In genomic region chr22:36258750-36259619, GRCh38 we compare ENCODE assay signal across 8 cellular contexts. TPM values are rescaled to one million over a fixed set of nuclear protein-coding genes. Genes with fewer than 3 reads are reported as not detected.
DNase-seq lines count a peak whose midpoint lies in the region; ATAC-seq and TF ChIP-seq lines count a peak whose summit lies in the region.

No MANE protein-coding gene starts in this region.

- 23% methylated on average over 12 of the region's 16 CpGs for WGBS in HUES64
- 31 to 34% methylated on average over 16 of the region's 16 CpGs for WGBS in lung, 2 donors

- no peak overlapping the region for H3K4me3 Mint-ChIP-seq in Caco-2 (ENCODE audit: unreplicated experiment)

- no peak overlapping the region for H3K4me3 ChIP-seq in A673 (ENCODE audit: low read depth, low read length, poor library complexity, severe bottlenecking)
- peak overlapping the region; percentile 29; the same call in 1 of the 2 replicates for H3K4me3 ChIP-seq in HUES64 (ENCODE audit: low read length)
- no peak overlapping the region for H3K4me3 ChIP-seq in lung
- no peak overlapping the region for H3K4me3 ChIP-seq in upper lobe of right lung
- H3K4me3 ChIP-seq in PC-9, result no peak overlapping the region
- no peak overlapping the region for H3K4me3 ChIP-seq in Caco-2 (ENCODE audit: low read depth, low read length)

- ATAC-seq in lung (ENCODE audit: insufficient read depth, low FRiP score) (peak; percentile 20), upper lobe of right lung (peak; percentile 81), GM21619 (IDR thresholded peaks at IDR 0.05; ENCODE audit: unreplicated experiment) (no peak)

- H3K9me3 ChIP-seq in A673 (ENCODE audit: low read depth, low read length, poor library complexity, severe bottlenecking) (no peaks in the 10 kb centered on the region), HUES64 (ENCODE audit: insufficient read depth, low read depth, low read length) (no peaks in the 10 kb centered on the region), lung (ENCODE audit: control insufficient read depth in 2 of 2, insufficient read depth in 1 of 2, low read length in 1 of 2) (no peaks in the 10 kb centered on the region), upper lobe of right lung (no peaks in the 10 kb centered on the region), PC-9 (ENCODE audit: insufficient read depth, low read depth) (no peaks in the 10 kb centered on the region), Caco-2 (no peaks in the 10 kb centered on the region)

- CTCF ChIA-PET in A673 (lab: Charles Lee), result interaction anchor here (0.6 kb wide), 1 partner anchor 245 kb away, joined by 3 read pairs; no protein-coding TSS in a partner anchor
- CTCF ChIA-PET in PC-9 (lab: Charles Lee), result no interaction called here
- CTCF ChIA-PET in Caco-2 (lab: Charles Lee), result no interaction called here

- H3K27me3 Mint-ChIP-seq in Caco-2 (ENCODE audit: insufficient read depth, unreplicated experiment), result peaks cover 3% of the 10 kb centered on the region

- no peaks in the 10 kb centered on the region for H3K4me1 Mint-ChIP-seq in Caco-2 (ENCODE audit: low read depth, unreplicated experiment)

- H3K4me1 ChIP-seq in A673 (ENCODE audit: insufficient read depth, low read length, poor library complexity, severe bottlenecking) (peaks cover 16% of the 10 kb centered on the region), HUES64 (ENCODE audit: insufficient read depth, low read length) (peaks cover 16% of the 10 kb centered on the region), lung (ENCODE audit: control insufficient read depth in 2 of 2, insufficient read depth in 2 of 2, low read length in 2 of 2) (peaks cover 3 to 13% of the 10 kb centered on the region in 2 donors), upper lobe of right lung (peaks cover 35% of the 10 kb centered on the region), PC-9 (replicated peaks; ENCODE audit: insufficient read depth) (no peaks in the 10 kb centered on the region), Caco-2 (no peaks in the 10 kb centered on the region)

- no TSS peak for BruUV-seq in A673 (replicated peaks; lab: Mats Ljungman, UMichigan)
- no TSS peak for BruUV-seq in PC-9 (replicated peaks; lab: Mats Ljungman, UMichigan)
- BruUV-seq in Caco-2 (replicated peaks; lab: Mats Ljungman, UMichigan), result no TSS peak

- no peaks in the 10 kb centered on the region for H3K79me2 ChIP-seq in PC-9 (ENCODE audit: low read depth)

- H3K4me2 ChIP-seq in PC-9, result no peak overlapping the region

- no peak for TF ChIP-seq CTCF in A673 (conservative IDR thresholded peaks at IDR 0.05; ENCODE audit: low read depth, low read length)
- TF ChIP-seq CTCF in lung (IDR thresholded peaks at IDR 0.05; ENCODE audit: control extremely low read depth, extremely low read depth), result no peak
- no peak for TF ChIP-seq CTCF in upper lobe of right lung (IDR thresholded peaks at IDR 0.05)
- TF ChIP-seq CTCF in PC-9 (conservative IDR thresholded peaks at IDR 0.05), result no peak
- no peak for TF ChIP-seq CTCF in Caco-2 (IDR thresholded peaks at IDR 0.05; ENCODE audit: insufficient read depth in 1 of 2, low read depth in 1 of 2, low read length in 1 of 2, severe bottlenecking in 1 of 2, unreplicated experiment in 1 of 2)

- POLR2A ChIA-PET in A673 (lab: Charles Lee; ENCODE audit: low non-redundant PET), result interaction anchor here (0.5 kb wide), 1 partner anchor 120 kb away, joined by 6 read pairs; no protein-coding TSS in a partner anchor
- POLR2A ChIA-PET in PC-9 (lab: Charles Lee; ENCODE audit: unreplicated experiment), result no interaction called here
- POLR2A ChIA-PET in Caco-2 (lab: Charles Lee), result no interaction called here

- no peak overlapping the region for H3K27ac Mint-ChIP-seq in Caco-2 (ENCODE audit: unreplicated experiment)

- DNase-seq in A673 (ENCODE audit: low spot score) (peak; percentile 43), lung (ENCODE audit: low spot score) (no peak), upper lobe of right lung (no peak), PC-9 (no peak), Caco-2 (no peak)

- H3K36me3 ChIP-seq in A673 (ENCODE audit: insufficient read depth, low read length, poor library complexity, severe bottlenecking) (no peaks in the 10 kb centered on the region), HUES64 (ENCODE audit: insufficient read depth, low read length) (no peaks in the 10 kb centered on the region), lung (ENCODE audit: control insufficient read depth in 2 of 2, insufficient read depth in 2 of 2, low read length in 2 of 2) (peaks cover 0 to 24% of the 10 kb centered on the region in 2 donors), upper lobe of right lung (peaks cover 33% of the 10 kb centered on the region), PC-9 (ENCODE audit: low read depth) (no peaks in the 10 kb centered on the region), Caco-2 (ENCODE audit: control insufficient read depth, insufficient read depth, low read length) (no peaks in the 10 kb centered on the region)

- H3K27ac ChIP-seq in A673 (ENCODE audit: low read depth, low read length, poor library complexity, severe bottlenecking) (peak overlapping the region; percentile 21), HUES64 (ENCODE audit: low read depth, low read length) (peak overlapping the region; percentile 38), angular gyrus (ENCODE audit: low read depth, low read length) (peak overlapping the region; percentile 44), lung (ENCODE audit: low read depth in 1 of 2, low read length in 1 of 2) (peak overlapping the region in 1 of 2 donors; percentile 82), upper lobe of right lung (peak overlapping the region; percentile 68), PC-9 (no peak overlapping the region)

- no peaks in the 10 kb centered on the region for H3K9me3 Mint-ChIP-seq in Caco-2 (ENCODE audit: unreplicated experiment)

- H3K27me3 ChIP-seq in A673 (replicated peaks; ENCODE audit: insufficient read depth, low read depth, low read length, poor library complexity), result no peaks in the 10 kb centered on the region
- H3K27me3 ChIP-seq in HUES64 (ENCODE audit: insufficient read depth, low read length), result no peaks in the 10 kb centered on the region
- no peaks in the 10 kb centered on the region for H3K27me3 ChIP-seq in lung (ENCODE audit: control insufficient read depth, insufficient read depth)
- H3K27me3 ChIP-seq in upper lobe of right lung, result no peaks in the 10 kb centered on the region
- H3K27me3 ChIP-seq in PC-9 (ENCODE audit: insufficient read depth, low read depth), result no peaks in the 10 kb centered on the region
- H3K27me3 ChIP-seq in Caco-2 (replicated peaks; ENCODE audit: control insufficient read depth, insufficient read depth, low read length), result no peaks in the 10 kb centered on the region

- H3K9me2 ChIP-seq in PC-9 (ENCODE audit: insufficient read depth), result no peaks in the 10 kb centered on the region

- no peaks in the 10 kb centered on the region for H3K36me3 Mint-ChIP-seq in Caco-2 (ENCODE audit: insufficient read depth, unreplicated experiment)

- H4K20me1 ChIP-seq in PC-9 (ENCODE audit: insufficient read depth), result no peaks in the 10 kb centered on the region

- no peak overlapping the region; the same call in 1 of the 2 replicates for H3K9ac ChIP-seq in HUES64 (ENCODE audit: low read depth, low read length)

- no peak overlapping the region for H2AFZ ChIP-seq in PC-9

- intact Hi-C loops in A673 (cut with micrococcal nuclease; ENCODE audit: unreplicated experiment) (no loop called here), upper lobe of right lung (cut with DNase I) (no loop called here), PC-9 (cut with micrococcal nuclease; ENCODE audit: unreplicated experiment) (no loop called here), Caco-2 (cut with micrococcal nuclease; ENCODE audit: unreplicated experiment) (no loop called here)

- 0 out of 2 replicates have a peak, but pooled peaks cover 3% of the 10 kb centered on the region for H3F3A ChIP-seq in PC-9 (ENCODE audit: insufficient read depth, low read depth)

RNA-seq across cellular contexts. Expression of gene APOL1, which starts 6.1 kb away (rescaled TPM):
- 0.30 and 0.87 TPM in 2 replicates for total RNA-seq in A673 (2021)
- polyA plus RNA-seq in HUES64 (2013, experiment 1 of 2), result not detected
- polyA plus RNA-seq in HUES64 (2013, experiment 2 of 2), result not detected
- 10 to 100 TPM; 32.3 to 75.0 TPM for total RNA-seq in lung
- polyA plus RNA-seq in lung, result 10 to 100 TPM; 39.6 to 60.8 TPM
- 92.8 TPM for total RNA-seq in upper lobe of right lung
- total RNA-seq in PC-9 (2021), result 27.0 and 33.0 TPM in 2 replicates
- 0.32 and 0.39 TPM in 2 replicates for total RNA-seq in Caco-2 (2022)

RNA-seq across cellular contexts. Expression of gene APOL2, which starts 19.7 kb away (rescaled TPM):
- total RNA-seq in A673 (2021), result 37.9 and 45.1 TPM in 2 replicates
- polyA plus RNA-seq in HUES64 (2013, experiment 1 of 2), result 6.0 TPM
- 8.5 TPM for polyA plus RNA-seq in HUES64 (2013, experiment 2 of 2)
- 10 to 100 TPM; 36.3 to 46.3 TPM for total RNA-seq in lung
- 10 to 100 TPM; 29.5 to 34.4 TPM for polyA plus RNA-seq in lung
- total RNA-seq in upper lobe of right lung, result 51.6 TPM
- 19.9 and 27.4 TPM in 2 replicates for total RNA-seq in PC-9 (2021)
- total RNA-seq in Caco-2 (2022), result 7.9 and 10.0 TPM in 2 replicates

RNA-seq across cellular contexts. Expression of gene APOL4, which starts 57.4 kb away (rescaled TPM):
- total RNA-seq in A673 (2021) (1.6 and 4.2 TPM in 2 replicates), lung (10 to 100 TPM in 1 of 2 donors, 1 to 10 TPM in 1; 9.8 to 15.9 TPM), upper lobe of right lung (14.3 TPM), PC-9 (2021) (not detected in 2 replicates), Caco-2 (2022) (not detected in 2 replicates)
- 0.25 TPM for polyA plus RNA-seq in HUES64 (2013, experiment 1 of 2)
- polyA plus RNA-seq in HUES64 (2013, experiment 2 of 2), result 0.06 TPM
- 1 to 10 TPM; 5.9 to 8.4 TPM for polyA plus RNA-seq in lung

Comparison
In these comparisons a context has a peak if more than half of its experiments do, and no peak if none do; other contexts are left out.
1. RNA of gene APOL1, which starts 6.1 kb away (total RNA-seq): 92.8 TPM in upper lobe of right lung (single experiment), 32.3 to 75.0 TPM in lung and 27.0 to 33.0 TPM in PC-9; 0.32 to 0.39 TPM in Caco-2 and 0.30 to 0.87 TPM in A673; every median in the first group is over 10 times any median in the second.